ENCODE assay signal across 17 cellular contexts in genomic region chr13:77720988-77721387, GRCh38. TPM values are rescaled to one million over a fixed set of nuclear protein-coding genes. Genes with fewer than 3 reads are reported as not detected.
"Had no signal": no experiment of that assay in that cellular context is flagged by ENCODE, and none has a peak within 500 bp of the region (broad histone marks: within the 10 kb centered on the region; RNA-seq: fewer than 3 reads in every experiment).

No MANE protein-coding gene starts in this region.

- H3K9me3 Mint-ChIP-seq: immature natural killer cell; naive thymus-derived CD4-positive, alpha-beta T cell; stimulated activated naive B cell treated with anti-CD40 and anti-IgM and Interleukin-4, amounts not matched to agents 10 μg/mL and 1 μg/mL and 100 μg/mL, for 72 hours; type B pancreatic cell had no signal

- H3K4me1 ChIP-seq: esophagus muscularis mucosa, lower lobe of right lung, right lobe of liver had no signal

- H3K27me3 Mint-ChIP-seq: activated naive CD8-positive, alpha-beta T cell treated with anti-CD3 and anti-CD28 coated beads, Interleukin-2, amount 10 ng/mL, durations not matched to agents 7 days and 5 days; naive thymus-derived CD4-positive, alpha-beta T cell; progenitor cell of endocrine pancreas; stimulated activated naive B cell treated with anti-CD40 and anti-IgM and Interleukin-4, amounts not matched to agents 10 μg/mL and 1 μg/mL and 100 μg/mL, for 72 hours; T-helper 17 cell; type B pancreatic cell had no signal

- DNase-seq: activated CD4-positive, alpha-beta T cell treated with anti-CD3 and anti-CD28 coated beads, Interleukin-2, amount 50 U/mL, for 48 hours; activated gamma-delta T cell; activated naive CD8-positive, alpha-beta T cell treated with anti-CD3 and anti-CD28 coated beads, Interleukin-2, amount 10 ng/mL, durations not matched to agents 7 days and 5 days; activated T-cell treated with anti-CD3 and anti-CD28 coated beads, Interleukin-2, amount 50 U/mL, for 48 hours; aorta; immature natural killer cell; lower lobe of right lung; naive thymus-derived CD4-positive, alpha-beta T cell; right lobe of liver; stimulated activated CD4-positive, alpha-beta T cell treated with anti-CD3 and anti-CD28 coated beads, Interleukin-2, amount 100 ng/mL, for 24 hours; stimulated activated naive B cell treated with anti-CD40 and anti-IgM and Interleukin-4, amounts not matched to agents 10 μg/mL and 1 μg/mL and 100 μg/mL, for 72 hours; T-helper 17 cell had no signal

- H3K36me3 ChIP-seq: lower lobe of right lung, right lobe of liver had no signal

- H3K27ac ChIP-seq: esophagus muscularis mucosa, lower lobe of right lung, right lobe of liver had no signal

- H3K4me3 Mint-ChIP-seq: activated naive CD8-positive, alpha-beta T cell treated with anti-CD3 and anti-CD28 coated beads, Interleukin-2, amount 10 ng/mL, durations not matched to agents 7 days and 5 days; immature natural killer cell; naive thymus-derived CD4-positive, alpha-beta T cell; stimulated activated naive B cell treated with anti-CD40 and anti-IgM and Interleukin-4, amounts not matched to agents 10 μg/mL and 1 μg/mL and 100 μg/mL, for 72 hours; T-helper 17 cell; type B pancreatic cell had no signal

- H3K27me3 ChIP-seq: esophagus muscularis mucosa, right lobe of liver had no signal

- H3K9me3 ChIP-seq: esophagus muscularis mucosa, lower lobe of right lung, right lobe of liver had no signal

- ATAC-seq: activated CD4-positive, CD25-positive, alpha-beta regulatory T cell treated with anti-CD3 and anti-CD28 coated beads, Interleukin-2, amount 50 U/mL, for 24 hours; lower lobe of right lung; naive thymus-derived CD4-positive, alpha-beta T cell; right lobe of liver; stimulated activated naive B cell treated with anti-CD40 and anti-IgM and Interleukin-4, amounts not matched to agents 10 μg/mL and 1 μg/mL and 100 μg/mL, for 72 hours; T-helper 17 cell had no signal

- H3K27ac Mint-ChIP-seq: activated naive CD8-positive, alpha-beta T cell treated with anti-CD3 and anti-CD28 coated beads, Interleukin-2, amount 10 ng/mL, durations not matched to agents 7 days and 5 days; immature natural killer cell; progenitor cell of endocrine pancreas; type B pancreatic cell had no signal

- H3K4me3 ChIP-seq: esophagus muscularis mucosa, lower lobe of right lung, right lobe of liver had no signal

RNA-seq across cellular contexts. Expression of gene SLAIN1, which starts 23.5 kb away (rescaled TPM):
- total RNA-seq: fibroblast of villous mesenchyme had no signal
